Comparison of ENCODE assay signal across 1 cellular context in the genomic region with DNA sequence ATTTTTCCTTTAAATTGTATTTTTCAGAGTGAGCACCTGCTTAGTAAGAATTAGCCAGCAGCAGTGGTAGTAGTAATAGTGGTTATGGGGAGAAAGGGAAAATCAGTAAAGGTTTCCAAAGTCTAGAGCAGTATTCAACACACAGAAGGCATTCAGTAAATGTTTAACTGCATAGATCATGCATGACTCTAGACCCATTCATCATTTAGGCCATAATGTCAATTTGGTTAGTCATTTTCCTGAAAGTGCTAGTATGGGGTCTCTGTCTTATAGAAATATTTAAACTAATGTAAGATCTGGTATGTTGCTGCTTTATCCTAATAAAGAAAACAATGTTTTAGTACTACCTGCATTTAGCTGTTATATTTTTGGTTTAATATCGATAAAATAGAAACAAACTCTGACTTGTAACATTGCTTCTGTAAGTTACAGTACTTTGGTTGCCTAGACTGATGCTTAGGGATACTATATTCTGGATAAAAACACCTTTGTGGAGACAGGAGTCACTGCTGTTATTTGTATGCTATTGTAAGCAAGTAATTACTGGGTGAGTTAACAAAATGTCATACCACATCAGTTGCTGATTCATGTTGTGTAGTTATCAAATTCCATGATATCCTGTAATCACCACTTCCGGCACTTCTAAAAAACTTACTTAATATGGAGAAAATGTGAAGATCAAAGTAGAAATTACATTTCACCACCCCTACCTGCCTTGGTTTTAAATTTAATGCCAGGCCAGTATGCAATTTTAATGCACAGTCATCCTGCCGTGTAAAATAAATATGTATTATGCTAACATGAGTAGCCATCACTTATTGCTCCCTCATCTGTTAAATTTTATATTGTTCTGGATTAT.
TF ChIP-seq lines count a peak whose summit lies in the region.

No MANE protein-coding gene starts in this region.

TF ChIP-seq in A549, 52 proteins besides CTCF, POLR2A, EP300 and RAD21 (continued from another document):
- TF ChIP-seq, protein P1, sequence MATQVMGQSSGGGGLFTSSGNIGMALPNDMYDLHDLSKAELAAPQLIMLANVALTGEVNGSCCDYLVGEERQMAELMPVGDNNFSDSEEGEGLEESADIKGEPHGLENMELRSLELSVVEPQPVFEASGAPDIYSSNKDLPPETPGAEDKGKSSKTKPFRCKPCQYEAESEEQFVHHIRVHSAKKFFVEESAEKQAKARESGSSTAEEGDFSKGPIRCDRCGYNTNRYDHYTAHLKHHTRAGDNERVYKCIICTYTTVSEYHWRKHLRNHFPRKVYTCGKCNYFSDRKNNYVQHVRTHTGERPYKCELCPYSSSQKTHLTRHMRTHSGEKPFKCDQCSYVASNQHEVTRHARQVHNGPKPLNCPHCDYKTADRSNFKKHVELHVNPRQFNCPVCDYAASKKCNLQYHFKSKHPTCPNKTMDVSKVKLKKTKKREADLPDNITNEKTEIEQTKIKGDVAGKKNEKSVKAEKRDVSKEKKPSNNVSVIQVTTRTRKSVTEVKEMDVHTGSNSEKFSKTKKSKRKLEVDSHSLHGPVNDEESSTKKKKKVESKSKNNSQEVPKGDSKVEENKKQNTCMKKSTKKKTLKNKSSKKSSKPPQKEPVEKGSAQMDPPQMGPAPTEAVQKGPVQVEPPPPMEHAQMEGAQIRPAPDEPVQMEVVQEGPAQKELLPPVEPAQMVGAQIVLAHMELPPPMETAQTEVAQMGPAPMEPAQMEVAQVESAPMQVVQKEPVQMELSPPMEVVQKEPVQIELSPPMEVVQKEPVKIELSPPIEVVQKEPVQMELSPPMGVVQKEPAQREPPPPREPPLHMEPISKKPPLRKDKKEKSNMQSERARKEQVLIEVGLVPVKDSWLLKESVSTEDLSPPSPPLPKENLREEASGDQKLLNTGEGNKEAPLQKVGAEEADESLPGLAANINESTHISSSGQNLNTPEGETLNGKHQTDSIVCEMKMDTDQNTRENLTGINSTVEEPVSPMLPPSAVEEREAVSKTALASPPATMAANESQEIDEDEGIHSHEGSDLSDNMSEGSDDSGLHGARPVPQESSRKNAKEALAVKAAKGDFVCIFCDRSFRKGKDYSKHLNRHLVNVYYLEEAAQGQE (IDR thresholded peaks at IDR 0.05), result no peak
- TF ChIP-seq HEYL (CRISPR knock-in tag; IDR thresholded peaks at IDR 0.05), result no peak
- no peak for TF ChIP-seq ZNF302 (CRISPR knock-in tag; IDR thresholded peaks at IDR 0.05)
- no peak for TF ChIP-seq MYC (IDR thresholded peaks at IDR 0.05; ENCODE audit: borderline replicate concordance, low read length)
- 0 out of 4 replicates have a peak, but pooled peaks of 1 of the 2 experiments have one; percentile 33 for TF ChIP-seq CEBPB (IDR thresholded peaks at IDR 0.05)
- TF ChIP-seq, protein P2, sequence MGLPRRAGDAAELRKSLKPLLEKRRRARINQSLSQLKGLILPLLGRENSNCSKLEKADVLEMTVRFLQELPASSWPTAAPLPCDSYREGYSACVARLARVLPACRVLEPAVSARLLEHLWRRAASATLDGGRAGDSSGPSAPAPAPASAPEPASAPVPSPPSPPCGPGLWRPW (IDR thresholded peaks at IDR 0.05), result no peak
- TF ChIP-seq SMC3 (IDR thresholded peaks at IDR 0.05), result no peak
- TF ChIP-seq, protein P3, sequence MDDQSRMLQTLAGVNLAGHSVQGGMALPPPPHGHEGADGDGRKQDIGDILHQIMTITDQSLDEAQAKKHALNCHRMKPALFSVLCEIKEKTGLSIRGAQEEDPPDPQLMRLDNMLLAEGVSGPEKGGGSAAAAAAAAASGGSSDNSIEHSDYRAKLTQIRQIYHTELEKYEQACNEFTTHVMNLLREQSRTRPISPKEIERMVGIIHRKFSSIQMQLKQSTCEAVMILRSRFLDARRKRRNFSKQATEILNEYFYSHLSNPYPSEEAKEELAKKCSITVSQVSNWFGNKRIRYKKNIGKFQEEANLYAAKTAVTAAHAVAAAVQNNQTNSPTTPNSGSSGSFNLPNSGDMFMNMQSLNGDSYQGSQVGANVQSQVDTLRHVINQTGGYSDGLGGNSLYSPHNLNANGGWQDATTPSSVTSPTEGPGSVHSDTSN (IDR thresholded peaks at IDR 0.05), result no peak
- no peak for TF ChIP-seq CBX2 (IDR thresholded peaks at IDR 0.05; ENCODE audit: borderline replicate concordance, low read depth)
- TF ChIP-seq ZFP36 (IDR thresholded peaks at IDR 0.05; ENCODE audit: borderline replicate concordance, partially characterized antibody), result no peak
- no peak for TF ChIP-seq RARB (CRISPR knock-in tag; IDR thresholded peaks at IDR 0.05)
- no peak for TF ChIP-seq NR3C1 (IDR thresholded peaks at IDR 0.05)
- no peak for TF ChIP-seq CBX8 (IDR thresholded peaks at IDR 0.05)
- TF ChIP-seq TFCP2L1 (CRISPR knock-in tag; IDR thresholded peaks at IDR 0.05), result no peak
- peak; percentile 97 for TF ChIP-seq HOXB5 (CRISPR knock-in tag; IDR thresholded peaks at IDR 0.05)
- 0 out of 5 replicates have a peak, but pooled peaks have one; percentile 11 to 41 for TF ChIP-seq JUN (IDR thresholded peaks at IDR 0.05)
- 0 out of 2 replicates have a peak, but pooled peaks have one; percentile 34 for TF ChIP-seq FOSL2 (IDR thresholded peaks at IDR 0.05)
- TF ChIP-seq FOSL2 (CRISPR knock-in tag; IDR thresholded peaks at IDR 0.05), result peak; percentile 81
- TF ChIP-seq GATA3 (IDR thresholded peaks at IDR 0.05; ENCODE audit: borderline replicate concordance), result peak; percentile 63; the same call in 1 of the 2 replicates
- peak; percentile 89 for TF ChIP-seq MAFK (IDR thresholded peaks at IDR 0.05; ENCODE audit: partially characterized antibody)
- TF ChIP-seq, protein P4, sequence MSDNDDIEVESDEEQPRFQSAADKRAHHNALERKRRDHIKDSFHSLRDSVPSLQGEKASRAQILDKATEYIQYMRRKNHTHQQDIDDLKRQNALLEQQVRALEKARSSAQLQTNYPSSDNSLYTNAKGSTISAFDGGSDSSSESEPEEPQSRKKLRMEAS (IDR thresholded peaks at IDR 0.05), result no peak
- no peak for TF ChIP-seq TP53 (CRISPR knock-in tag; IDR thresholded peaks at IDR 0.05)
- TF ChIP-seq CHD2 (IDR thresholded peaks at IDR 0.05; ENCODE audit: low read length, partially characterized antibody), result no peak
- no peak for TF ChIP-seq RFX5 (IDR thresholded peaks at IDR 0.05)
- TF ChIP-seq BHLHE40 (IDR thresholded peaks at IDR 0.05; ENCODE audit: low read depth, low read length), result no peak
- TF ChIP-seq, protein P5, sequence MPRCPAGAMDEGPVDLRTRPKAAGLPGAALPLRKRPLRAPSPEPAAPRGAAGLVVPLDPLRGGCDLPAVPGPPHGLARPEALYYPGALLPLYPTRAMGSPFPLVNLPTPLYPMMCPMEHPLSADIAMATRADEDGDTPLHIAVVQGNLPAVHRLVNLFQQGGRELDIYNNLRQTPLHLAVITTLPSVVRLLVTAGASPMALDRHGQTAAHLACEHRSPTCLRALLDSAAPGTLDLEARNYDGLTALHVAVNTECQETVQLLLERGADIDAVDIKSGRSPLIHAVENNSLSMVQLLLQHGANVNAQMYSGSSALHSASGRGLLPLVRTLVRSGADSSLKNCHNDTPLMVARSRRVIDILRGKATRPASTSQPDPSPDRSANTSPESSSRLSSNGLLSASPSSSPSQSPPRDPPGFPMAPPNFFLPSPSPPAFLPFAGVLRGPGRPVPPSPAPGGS (IDR thresholded peaks at IDR 0.05), result 0 out of 3 replicates have a peak, but pooled peaks have one; percentile 28
- TF ChIP-seq, protein P6, sequence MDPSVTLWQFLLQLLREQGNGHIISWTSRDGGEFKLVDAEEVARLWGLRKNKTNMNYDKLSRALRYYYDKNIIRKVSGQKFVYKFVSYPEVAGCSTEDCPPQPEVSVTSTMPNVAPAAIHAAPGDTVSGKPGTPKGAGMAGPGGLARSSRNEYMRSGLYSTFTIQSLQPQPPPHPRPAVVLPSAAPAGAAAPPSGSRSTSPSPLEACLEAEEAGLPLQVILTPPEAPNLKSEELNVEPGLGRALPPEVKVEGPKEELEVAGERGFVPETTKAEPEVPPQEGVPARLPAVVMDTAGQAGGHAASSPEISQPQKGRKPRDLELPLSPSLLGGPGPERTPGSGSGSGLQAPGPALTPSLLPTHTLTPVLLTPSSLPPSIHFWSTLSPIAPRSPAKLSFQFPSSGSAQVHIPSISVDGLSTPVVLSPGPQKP (IDR thresholded peaks at IDR 0.05; ENCODE audit: low read depth, low read length), result no peak
- no peak for TF ChIP-seq KDM5A (IDR thresholded peaks at IDR 0.05)
- TF ChIP-seq KDM1A (IDR thresholded peaks at IDR 0.05; ENCODE audit: low read depth), result no peak
- peak; percentile 64 for TF ChIP-seq JUNB (IDR thresholded peaks at IDR 0.05)
- no peak for TF ChIP-seq MAZ (IDR thresholded peaks at IDR 0.05; ENCODE audit: borderline replicate concordance, low read depth, low read length)
- peak; percentile 83 for TF ChIP-seq NFE2L2 (conservative IDR thresholded peaks at IDR 0.05; ENCODE audit: low read length)
- TF ChIP-seq, protein P7, sequence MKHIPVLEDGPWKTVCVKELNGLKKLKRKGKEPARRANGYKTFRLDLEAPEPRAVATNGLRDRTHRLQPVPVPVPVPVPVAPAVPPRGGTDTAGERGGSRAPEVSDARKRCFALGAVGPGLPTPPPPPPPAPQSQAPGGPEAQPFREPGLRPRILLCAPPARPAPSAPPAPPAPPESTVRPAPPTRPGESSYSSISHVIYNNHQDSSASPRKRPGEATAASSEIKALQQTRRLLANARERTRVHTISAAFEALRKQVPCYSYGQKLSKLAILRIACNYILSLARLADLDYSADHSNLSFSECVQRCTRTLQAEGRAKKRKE (CRISPR knock-in tag; IDR thresholded peaks at IDR 0.05; ENCODE audit: low read depth), result no peak
TF ChIP-seq in A549: peak in this region for 10.
